8 cellular contexts compared by ENCODE assay signal in the genomic region with DNA sequence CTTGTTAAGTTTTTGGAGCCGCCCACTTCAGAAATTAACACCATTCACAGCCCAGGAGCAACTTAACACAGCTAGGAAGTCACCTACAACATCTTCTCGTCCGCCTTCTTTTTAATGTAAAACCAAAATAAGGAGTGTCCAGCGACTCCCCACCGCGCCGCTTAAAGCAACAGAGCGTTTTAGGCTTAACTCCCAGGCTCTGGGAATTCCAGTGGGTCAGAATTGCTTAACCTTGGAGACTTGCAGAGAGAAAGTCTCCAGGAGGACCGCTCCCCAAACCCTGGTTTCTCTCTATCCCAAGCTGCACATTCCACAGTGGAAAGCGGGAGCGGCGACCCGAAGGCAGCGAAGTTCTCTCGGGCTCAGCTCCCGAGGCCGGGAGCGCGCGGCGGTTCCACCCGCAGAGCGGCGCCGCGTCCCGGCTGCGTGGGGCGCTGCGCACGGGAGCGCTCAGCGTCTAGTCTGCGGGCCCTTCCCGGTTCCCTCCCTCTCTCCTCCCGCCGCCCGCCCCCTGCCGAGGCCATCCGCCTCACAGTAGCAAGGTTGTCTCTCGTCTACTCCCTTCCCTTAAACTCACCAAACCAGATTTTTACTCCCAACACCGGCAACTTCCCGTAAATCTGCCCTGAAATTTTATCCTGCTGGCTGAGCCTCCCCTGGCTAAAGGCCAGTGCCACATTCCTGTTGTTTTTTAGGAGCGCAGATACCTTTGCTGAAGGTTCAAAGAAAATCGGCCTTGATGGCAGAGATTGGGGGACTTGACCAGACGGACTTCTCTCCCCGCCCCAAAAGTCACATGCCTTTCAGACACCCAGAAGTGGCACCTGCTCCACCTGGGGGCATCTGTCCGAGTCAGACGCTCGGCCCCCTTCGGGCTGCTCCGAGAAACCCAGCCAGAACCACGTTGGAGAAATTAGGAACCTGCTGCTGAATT. TPM values are rescaled to one million over a fixed set of nuclear protein-coding genes. Genes with fewer than 3 reads are reported as not detected.
A peak's percentile ranks its signal among the peaks of the same experiment; 100 is the strongest.
DNase-seq lines count a peak whose midpoint lies in the region; ATAC-seq and TF ChIP-seq lines count a peak whose summit lies in the region.

RBM47 (minus strand) TSS at position 464 of the 934 bp plus-strand sequence. CDS start 190,971 bp downstream, outside the sequence.

- DNase-seq in DMS 273 (lab: John Stamatoyannopoulos, UW; ENCODE audit: unreplicated experiment): peak; percentile 62
- peak; percentile 60 for DNase-seq in RPMI7951 (ENCODE audit: low read depth)
- DNase-seq in MCF 10A (ENCODE audit: unreplicated experiment): peak; percentile 91
- no peak for DNase-seq in immature natural killer cell
- no peak for DNase-seq in KG1 (lab: John Stamatoyannopoulos, UW)

- TF ChIP-seq CTCF in MCF 10A (IDR thresholded peaks at IDR 0.05; ENCODE audit: unreplicated experiment): no peak

- H3K27ac Mint-ChIP-seq in MCF 10A (ENCODE audit: low read depth, unreplicated experiment) (peak within 1 kb of the TSS; percentile 82), immature natural killer cell (no peak within 1 kb of the TSS)

- no peaks in the 10 kb centered on the region for H3K36me3 Mint-ChIP-seq in MCF 10A (ENCODE audit: insufficient read depth, unreplicated experiment)
- peaks cover 0 to 6% (median 0%) of the 10 kb centered on the region in 3 donors for H3K36me3 Mint-ChIP-seq in immature natural killer cell

- POLR2A ChIA-PET in MCF 10A (lab: Yijun Ruan, JAX): interaction anchor here (0.8 to 1.1 kb wide), 6 partner anchors 8 to 573 kb away, joined by 3 to 5 read pairs (median 3); partner anchors contain the start of gene N4BP2

- BruUV-seq in MCF 10A (replicated peaks; lab: Mats Ljungman, UMichigan): no TSS peak

- CTCF ChIA-PET in MCF 10A (lab: Yijun Ruan, JAX): interaction anchor here (0.5 to 0.6 kb wide), 2 partner anchors 27 to 1835 kb away, joined by 3 read pairs; no protein-coding TSS in a partner anchor

- peak within 1 kb of the TSS; percentile 32 to 55 (median 49) for H3K4me3 ChIP-seq in skin epidermis

- no peaks in the 10 kb centered on the region for H3K27me3 Mint-ChIP-seq in MCF 10A (ENCODE audit: insufficient read depth, unreplicated experiment)
- H3K27me3 Mint-ChIP-seq in immature natural killer cell (ENCODE audit: low read depth in 3 of 3): peaks cover 6 to 22% (median 13%) of the 10 kb centered on the region in 3 donors

- H3K27ac ChIP-seq in skin epidermis: peak within 1 kb of the TSS; percentile 83 to 98 (median 91)

- intact Hi-C loops in MCF 10A (cut with micrococcal nuclease): loop anchor here (5.0 kb wide), 1 partner anchor 302 kb away; no protein-coding TSS in a partner anchor

- H3K4me1 Mint-ChIP-seq in MCF 10A (ENCODE audit: insufficient read depth, unreplicated experiment) (peaks cover 30% of the 10 kb centered on the region), immature natural killer cell (peaks cover 5 to 13% of the 10 kb centered on the region in 2 donors)

- H3K4me3 Mint-ChIP-seq in MCF 10A (ENCODE audit: unreplicated experiment) (peak within 1 kb of the TSS; percentile 91), immature natural killer cell (peak within 1 kb of the TSS; percentile 54 to 82 (median 64))

- H3K9me3 Mint-ChIP-seq in MCF 10A (ENCODE audit: unreplicated experiment) (no peaks in the 10 kb centered on the region), immature natural killer cell (peaks cover 0 to 3% (median 0%) of the 10 kb centered on the region in 6 donors)

- ATAC-seq in GM19452 (IDR thresholded peaks at IDR 0.05; ENCODE audit: unreplicated experiment) (peak; percentile 57), HG03520 (IDR thresholded peaks at IDR 0.05; ENCODE audit: unreplicated experiment) (peak; percentile 52)

RNA-seq across cellular contexts. Expression of gene RBM47, which starts in this region (rescaled TPM):
- 7.0 and 8.5 TPM in 2 replicates for total RNA-seq in RPMI7951 (2014; rRNA removed; shearing (Covaris generic))
- total RNA-seq in MCF 10A (2022): 1.8 and 2.0 TPM in 2 replicates
- polyA plus RNA-seq in immature natural killer cell: 1 to 10 TPM in 1 of 3 donors, under 1 TPM in 2; 0.24 to 1.9 (median 0.49) TPM

Comparison
In these comparisons a context has a peak if more than half of its experiments do, and no peak if none do; other contexts are left out.
1. DNase-seq: peak in DMS 273 (single experiment), RPMI7951 (single experiment) and MCF 10A (single experiment); none in immature natural killer cell (0 of 3) and KG1 (single experiment).